22 cellular contexts compared by ENCODE assay signal in genomic region chr1:65045022-65045786, GRCh38.
DNase-seq lines count a peak whose midpoint lies in the region; ATAC-seq, FAIRE-seq and TF ChIP-seq lines count a peak whose summit lies in the region.
"Had no signal": no experiment of that assay in that cellular context is flagged by ENCODE, and none has a peak within 500 bp of the region (broad histone marks: within the 10 kb centered on the region; RNA-seq: fewer than 3 reads in every experiment).

No MANE protein-coding gene starts in this region.

- H3K4me3 Mint-ChIP-seq in naive thymus-derived CD4-positive, alpha-beta T cell, result peak overlapping the region in 1 of 10 donors; percentile 4
- H3K4me3 Mint-ChIP-seq: IgD-negative memory B cell; T-helper 2 cell treated with Interferon-gamma antibody and Interleukin-4, amounts not matched to agents 5 μg/mL and 100 μg/mL, for 36 hours had no signal

- H3K36me3 Mint-ChIP-seq in naive thymus-derived CD4-positive, alpha-beta T cell, result peaks cover 0 to 5% (median 2%) of the 10 kb centered on the region in 5 donors

- no peaks in the 10 kb centered on the region for H3K36me3 ChIP-seq in BLaER1 treated with 17β-estradiol and CSF1 and Interleukin-3, amounts not matched to agents 10 nM and 100 nM
- no peaks in the 10 kb centered on the region for H3K36me3 ChIP-seq in naive thymus-derived CD4-positive, alpha-beta T cell (ENCODE audit: control insufficient read depth in 2 of 3, insufficient read depth in 3 of 3, low read length in 3 of 3)
- H3K36me3 ChIP-seq: MG63, SJCRH30 had no signal

- peak; percentile 6 for FAIRE-seq in D721Med (lab: Jason Lieb, UNC)

- POLR2A ChIA-PET in naive thymus-derived CD4-positive, alpha-beta T cell (lab: Charles Lee), result interaction anchor here (0.7 to 7.3 kb wide), 6 partner anchors 9 to 81 kb away, joined by 3 to 57 read pairs (median 4); partner anchors contain the start of gene JAK1

- H3K9me3 ChIP-seq in BLaER1 treated with 17β-estradiol and CSF1 and Interleukin-3, amounts not matched to agents 10 nM and 100 nM (replicated peaks in 1 of 11), result no peaks in the 10 kb centered on the region
- H3K9me3 ChIP-seq in naive thymus-derived CD4-positive, alpha-beta T cell (ENCODE audit: control insufficient read depth in 2 of 3, low read length in 3 of 3), result no peaks in the 10 kb centered on the region
- H3K9me3 ChIP-seq: MG63, SJCRH30 had no signal

- TF ChIP-seq CTCF in D721Med (IDR thresholded peaks at IDR 0.05; ENCODE audit: insufficient read depth, missing control alignments), result no peak

- H3K27me3 Mint-ChIP-seq in naive thymus-derived CD4-positive, alpha-beta T cell, result no peaks in the 10 kb centered on the region
- H3K27me3 Mint-ChIP-seq: IgD-negative memory B cell had no signal

- peak overlapping the region in 6 of 11 experiments; percentile 7 to 42 (median 26); a peak in 10 of 22 replicates for H3K4me2 ChIP-seq in BLaER1 treated with 17β-estradiol and CSF1 and Interleukin-3, amounts not matched to agents 10 nM and 100 nM

- peaks cover 10 to 42% (median 28%) of the 10 kb centered on the region in 10 experiments for H3K4me1 ChIP-seq in BLaER1 treated with 17β-estradiol and CSF1 and Interleukin-3, amounts not matched to agents 10 nM and 100 nM
- peaks cover 11 to 17% of the 10 kb centered on the region in 2 donors for H3K4me1 ChIP-seq in naive thymus-derived CD4-positive, alpha-beta T cell (ENCODE audit: control insufficient read depth in 2 of 2, insufficient read depth in 2 of 2, low read length in 2 of 2)
- H3K4me1 ChIP-seq: SJCRH30 had no signal

- DNase-seq in D721Med (ENCODE audit: insufficient read length, low spot score) (no peak), OCI-M1 (lab: John Stamatoyannopoulos, UW) (peak; percentile 6), COR-L47 (lab: John Stamatoyannopoulos, UW) (no peak)
- no peak for DNase-seq in naive thymus-derived CD4-positive, alpha-beta T cell
- DNase-seq in stimulated activated CD4-positive, alpha-beta T cell treated with anti-CD3 and anti-CD28 coated beads, Interleukin-2, amount 100 ng/mL, for 24 hours, result no peak
- DNase-seq in activated CD4-positive, alpha-beta T cell treated with anti-CD3 and anti-CD28 coated beads for 48 hours, result no peak
- DNase-seq: AML-193, GDM1, GOT3, Kasumi-1, MG63, NCI-H1092, NCI-H1436 treated with DMSO at 0.1 percent for 48 hours, NCI-H2029, NCI-H748 treated with DMSO at 0.1 percent for 48 hours, SJCRH30, SW 1271 had no signal

- peaks cover 0 to 1% (median 0%) of the 10 kb centered on the region in 11 donors for H3K9me3 Mint-ChIP-seq in naive thymus-derived CD4-positive, alpha-beta T cell
- H3K9me3 Mint-ChIP-seq: T-helper 2 cell treated with Interferon-gamma antibody and Interleukin-4, amounts not matched to agents 5 μg/mL and 100 μg/mL, for 36 hours had no signal

- H3K4me1 Mint-ChIP-seq in naive thymus-derived CD4-positive, alpha-beta T cell, result peaks cover 26 to 72% (median 59%) of the 10 kb centered on the region in 7 donors

- H3K4me3 ChIP-seq in BLaER1 treated with 17β-estradiol and CSF1 and Interleukin-3, amounts not matched to agents 10 nM and 100 nM, result no peak overlapping the region
- no peak overlapping the region for H3K4me3 ChIP-seq in naive thymus-derived CD4-positive, alpha-beta T cell (ENCODE audit: low read length)
- H3K4me3 ChIP-seq: MG63, SJCRH30 had no signal

- intact Hi-C loops in naive thymus-derived CD4-positive, alpha-beta T cell (cut with micrococcal nuclease), result loop anchor here in 1 of 2 donors (5.0 kb wide), 1 partner anchor 38 kb away; no protein-coding TSS in a partner anchor

- H3K27ac ChIP-seq in BLaER1 treated with 17β-estradiol and CSF1 and Interleukin-3, amounts not matched to agents 10 nM and 100 nM, result no peak overlapping the region
- no peak overlapping the region for H3K27ac ChIP-seq in naive thymus-derived CD4-positive, alpha-beta T cell (ENCODE audit: low read depth, low read length)
- H3K27ac ChIP-seq: SJCRH30 had no signal

- no peak for ATAC-seq in naive thymus-derived CD4-positive, alpha-beta T cell
- ATAC-seq in GM21529 (IDR thresholded peaks at IDR 0.05; ENCODE audit: unreplicated experiment), result no peak
- ATAC-seq: Panc1 had no signal

- no peaks in the 10 kb centered on the region for H3K27me3 ChIP-seq in BLaER1 treated with 17β-estradiol and CSF1 and Interleukin-3, amounts not matched to agents 10 nM and 100 nM
- no peaks in the 10 kb centered on the region for H3K27me3 ChIP-seq in naive thymus-derived CD4-positive, alpha-beta T cell (ENCODE audit: control insufficient read depth in 2 of 2, insufficient read depth in 2 of 2, low read length in 2 of 2)
- H3K27me3 ChIP-seq: MG63, SJCRH30 had no signal

- H3K27ac Mint-ChIP-seq in naive thymus-derived CD4-positive, alpha-beta T cell, result peak overlapping the region in 7 of 9 donors; percentile 27 to 62 (median 30)
- H3K27ac Mint-ChIP-seq: T-helper 2 cell treated with Interferon-gamma antibody and Interleukin-4, amounts not matched to agents 5 μg/mL and 100 μg/mL, for 36 hours had no signal

- H4K20me1 ChIP-seq in BLaER1 treated with 17β-estradiol and CSF1 and Interleukin-3, amounts not matched to agents 10 nM and 100 nM, result peaks cover 0 to 87% (median 0%) of the 10 kb centered on the region in 11 experiments; a peak in 2 of 22 replicates

- CTCF ChIA-PET in naive thymus-derived CD4-positive, alpha-beta T cell (lab: Charles Lee), result interaction anchor here (0.5 to 1.6 kb wide), 4 partner anchors 30 to 474 kb away, joined by 3 to 4 read pairs (median 3); no protein-coding TSS in a partner anchor

- H3K9ac ChIP-seq in BLaER1 treated with 17β-estradiol and CSF1 and Interleukin-3, amounts not matched to agents 10 nM and 100 nM, result no peak overlapping the region
